In genomic region chr12:47908738-47909137, GRCh38 we compare ENCODE assay signal across 1 cellular context.
A peak's percentile ranks its signal among the peaks of the same experiment; 100 is the strongest.
TF ChIP-seq lines count a peak whose summit lies in the region.

No MANE protein-coding gene starts in this region.

TF ChIP-seq in HepG2, 621 proteins besides CTCF, POLR2A, EP300 and RAD21:
- TF ChIP-seq, protein P1, sequence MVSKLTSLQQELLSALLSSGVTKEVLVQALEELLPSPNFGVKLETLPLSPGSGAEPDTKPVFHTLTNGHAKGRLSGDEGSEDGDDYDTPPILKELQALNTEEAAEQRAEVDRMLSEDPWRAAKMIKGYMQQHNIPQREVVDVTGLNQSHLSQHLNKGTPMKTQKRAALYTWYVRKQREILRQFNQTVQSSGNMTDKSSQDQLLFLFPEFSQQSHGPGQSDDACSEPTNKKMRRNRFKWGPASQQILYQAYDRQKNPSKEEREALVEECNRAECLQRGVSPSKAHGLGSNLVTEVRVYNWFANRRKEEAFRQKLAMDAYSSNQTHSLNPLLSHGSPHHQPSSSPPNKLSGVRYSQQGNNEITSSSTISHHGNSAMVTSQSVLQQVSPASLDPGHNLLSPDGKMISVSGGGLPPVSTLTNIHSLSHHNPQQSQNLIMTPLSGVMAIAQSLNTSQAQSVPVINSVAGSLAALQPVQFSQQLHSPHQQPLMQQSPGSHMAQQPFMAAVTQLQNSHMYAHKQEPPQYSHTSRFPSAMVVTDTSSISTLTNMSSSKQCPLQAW (CRISPR knock-in tag; IDR thresholded peaks at IDR 0.05), result no peak
- TF ChIP-seq ZNF512 (CRISPR knock-in tag; IDR thresholded peaks at IDR 0.05), result peak; percentile 93
